ENCODE assay signal across 8 cellular contexts in the genomic region with DNA sequence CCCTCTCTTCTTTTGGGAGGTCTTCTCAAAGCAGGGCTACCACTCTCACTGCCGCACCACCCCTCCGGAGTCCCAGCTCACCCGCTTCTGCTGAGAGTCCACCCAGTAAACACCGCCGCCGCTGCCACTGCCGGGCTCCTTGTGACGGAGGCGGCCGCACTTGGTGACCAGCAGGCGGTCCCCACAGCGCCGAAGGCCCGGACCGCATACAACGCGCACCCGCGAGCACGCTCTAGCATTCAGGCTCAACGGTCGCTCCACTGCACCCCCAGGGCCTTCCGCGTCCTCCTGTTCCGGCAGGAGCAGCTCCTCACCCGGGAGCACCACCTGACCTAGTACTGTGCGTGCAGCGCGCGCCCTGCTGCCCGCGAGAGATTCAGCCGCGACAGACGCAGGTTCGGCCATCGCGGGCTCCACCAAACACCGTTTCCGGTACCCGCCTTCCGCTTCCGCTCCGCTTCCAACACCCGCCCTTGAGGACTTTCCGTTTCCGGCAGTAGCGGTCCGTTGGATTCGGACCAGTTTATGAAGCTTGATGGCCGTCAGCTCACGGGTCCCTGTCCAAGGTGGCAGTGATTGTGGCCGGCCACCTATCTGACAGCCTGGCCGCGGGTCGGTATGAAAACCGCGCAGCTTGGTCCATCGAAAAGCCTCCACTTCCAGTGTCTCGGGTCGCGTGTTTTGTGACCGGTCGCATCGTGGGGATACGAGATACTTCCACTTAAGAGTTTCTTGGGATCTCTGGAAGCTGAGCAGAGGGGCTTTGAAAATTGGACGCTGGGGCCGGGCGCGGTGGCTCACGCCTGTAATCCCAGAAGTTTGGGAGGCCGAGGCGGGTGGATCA. TPM values are rescaled to one million over a fixed set of nuclear protein-coding genes. Genes with fewer than 3 reads are reported as not detected.
A peak's percentile ranks its signal among the peaks of the same experiment; 100 is the strongest.
DNase-seq lines count a peak whose midpoint lies in the region; ATAC-seq and TF ChIP-seq lines count a peak whose summit lies in the region.

TSS of gene EXOSC3 (minus strand) at position 425 of the 844 bp plus-strand sequence. CDS start at position 405, 20 bp downstream.

- H3K36me3 Mint-ChIP-seq in activated T-helper 17 cell treated with anti-CD3 and anti-CD28 coated beads, Interleukin-2, amount 50 U/mL, for 72 hours (ENCODE audit: low read depth) = peaks cover 53% of the 10 kb centered on the region
- H3K36me3 Mint-ChIP-seq in nephron (ENCODE audit: low read depth) = peaks cover 34% of the 10 kb centered on the region

- TF ChIP-seq CTCF in fibroblast of pulmonary artery (IDR thresholded peaks at IDR 0.05; ENCODE audit: low read length, missing control alignments) (no peak), nephron (IDR thresholded peaks at IDR 0.05; ENCODE audit: unreplicated experiment in 3 of 3) (no peak)

- peak within 1 kb of the TSS; percentile 94 for H3K4me3 ChIP-seq in fibroblast of pulmonary artery (replicated peaks; ENCODE audit: low read depth, low read length)

- H3K9me3 Mint-ChIP-seq in activated T-helper 17 cell treated with anti-CD3 and anti-CD28 coated beads, Interleukin-2, amount 50 U/mL, for 72 hours = no peaks in the 10 kb centered on the region
- H3K9me3 Mint-ChIP-seq in nephron = no peaks in the 10 kb centered on the region
- H3K9me3 Mint-ChIP-seq in stimulated activated naive CD8-positive, alpha-beta T cell treated with anti-CD3 and anti-CD28 coated beads, Interleukin-15, amount 100 ng/mL, for 72 hours = no peaks in the 10 kb centered on the region

- peak; percentile 93 for DNase-seq in EH (ENCODE audit: low read depth)
- DNase-seq in Kasumi-1 (lab: John Stamatoyannopoulos, UW) = peak; percentile 93 to 94
- peak; percentile 95 for DNase-seq in RPMI8226
- peak; percentile 91 for DNase-seq in fibroblast of pulmonary artery (ENCODE audit: low read depth)
- DNase-seq in stimulated activated naive CD8-positive, alpha-beta T cell treated with anti-CD3 and anti-CD28 coated beads, Interleukin-15, amount 100 ng/mL, for 72 hours = peak; percentile 82 to 88

- peaks cover 19% of the 10 kb centered on the region for H3K4me1 Mint-ChIP-seq in activated T-helper 17 cell treated with anti-CD3 and anti-CD28 coated beads, Interleukin-2, amount 50 U/mL, for 72 hours
- H3K4me1 Mint-ChIP-seq in nephron = peaks cover 21% of the 10 kb centered on the region
- peaks cover 49% of the 10 kb centered on the region for H3K4me1 Mint-ChIP-seq in stimulated activated naive CD8-positive, alpha-beta T cell treated with anti-CD3 and anti-CD28 coated beads, Interleukin-15, amount 100 ng/mL, for 72 hours

- H3K4me3 Mint-ChIP-seq in activated T-helper 17 cell treated with anti-CD3 and anti-CD28 coated beads, Interleukin-2, amount 50 U/mL, for 72 hours = peak within 1 kb of the TSS; percentile 98
- H3K4me3 Mint-ChIP-seq in nephron = peak within 1 kb of the TSS; percentile 99 to 100 (median 99)
- peak within 1 kb of the TSS; percentile 97 to 99 for H3K4me3 Mint-ChIP-seq in stimulated activated naive CD8-positive, alpha-beta T cell treated with anti-CD3 and anti-CD28 coated beads, Interleukin-15, amount 100 ng/mL, for 72 hours

- H3K27me3 Mint-ChIP-seq in activated T-helper 17 cell treated with anti-CD3 and anti-CD28 coated beads, Interleukin-2, amount 50 U/mL, for 72 hours = no peaks in the 10 kb centered on the region
- no peaks in the 10 kb centered on the region for H3K27me3 Mint-ChIP-seq in nephron (ENCODE audit: low read depth)
- no peaks in the 10 kb centered on the region for H3K27me3 Mint-ChIP-seq in stimulated activated naive CD8-positive, alpha-beta T cell treated with anti-CD3 and anti-CD28 coated beads, Interleukin-15, amount 100 ng/mL, for 72 hours

- H3K27ac Mint-ChIP-seq in activated T-helper 17 cell treated with anti-CD3 and anti-CD28 coated beads, Interleukin-2, amount 50 U/mL, for 72 hours = peak within 1 kb of the TSS; percentile 98
- peak within 1 kb of the TSS; percentile 74 to 95 (median 85) for H3K27ac Mint-ChIP-seq in nephron
- H3K27ac Mint-ChIP-seq in stimulated activated naive CD8-positive, alpha-beta T cell treated with anti-CD3 and anti-CD28 coated beads, Interleukin-15, amount 100 ng/mL, for 72 hours = peak within 1 kb of the TSS; percentile 99 to 100

- peak; percentile 92 for ATAC-seq in GM21825 (IDR thresholded peaks at IDR 0.05; ENCODE audit: unreplicated experiment)
- ATAC-seq in activated T-helper 17 cell treated with anti-CD3 and anti-CD28 coated beads, Interleukin-2, amount 50 U/mL, for 72 hours (replicated peaks) = peak; percentile 96
- peak; percentile 93 for ATAC-seq in stimulated activated naive CD8-positive, alpha-beta T cell treated with anti-CD3 and anti-CD28 coated beads, Interleukin-15, amount 100 ng/mL, for 72 hours

RNA-seq across cellular contexts. Expression of gene EXOSC3, which starts in this region (rescaled TPM):
- total RNA-seq in activated T-helper 17 cell treated with anti-CD3 and anti-CD28 coated beads, Interleukin-2, amount 50 U/mL, for 72 hours = 10 to 100 TPM; 57.9 to 98.4 TPM

Comparison
In these comparisons a context has a peak if more than half of its experiments do, and no peak if none do; other contexts are left out.
1. Peak in every context shown above with its lines: DNase-seq, ATAC-seq and H3K4me3 ChIP-seq.